Comparison of ENCODE assay signal across 11 cellular contexts in genomic region chr17:20174588-20175265, GRCh38.
DNase-seq lines count a peak whose midpoint lies in the region; ATAC-seq, FAIRE-seq and TF ChIP-seq lines count a peak whose summit lies in the region.
"Had no signal": no experiment of that assay in that cellular context is flagged by ENCODE, and none has a peak within 500 bp of the region (broad histone marks: within the 10 kb centered on the region; RNA-seq: fewer than 3 reads in every experiment).

No MANE protein-coding gene starts in this region.

- no peak overlapping the region for H3K4me2 ChIP-seq in SK-N-SH
- peak overlapping the region; percentile 73 for H3K4me2 ChIP-seq in smooth muscle cell

- H3K4me1 ChIP-seq in SK-N-SH (ENCODE audit: control insufficient read depth in 1 of 2, insufficient read depth in 2 of 2, low read depth in 1 of 2, low read length in 1 of 2), result peaks cover 0 to 26% of the 10 kb centered on the region in 2 experiments; a peak in 2 of 4 replicates
- H3K4me1 ChIP-seq in smooth muscle cell (ENCODE audit: low read depth), result peaks cover 27% of the 10 kb centered on the region
- peaks cover 0 to 5% of the 10 kb centered on the region in 2 donors for H3K4me1 ChIP-seq in kidney (ENCODE audit: control insufficient read depth in 1 of 2, insufficient read depth in 1 of 2, low read depth in 1 of 2, low read length in 2 of 2)

- intact Hi-C loops in kidney (cut with DNase I), result no loop called here

- H3K9me2 ChIP-seq in SK-N-SH, result no peaks in the 10 kb centered on the region

- peaks cover 35% of the 10 kb centered on the region; the same call in 1 of the 2 replicates for H3K79me2 ChIP-seq in SK-N-SH (ENCODE audit: insufficient read depth)
- peaks cover 89% of the 10 kb centered on the region for H3K79me2 ChIP-seq in smooth muscle cell (ENCODE audit: low read depth)

- H3F3A ChIP-seq in SK-N-SH (replicated peaks; ENCODE audit: insufficient read depth), result no peaks in the 10 kb centered on the region
- no peaks in the 10 kb centered on the region for H3F3A ChIP-seq in smooth muscle cell (ENCODE audit: low read depth)

- H3K9me3 ChIP-seq in SK-N-SH (no peaks in the 10 kb centered on the region), smooth muscle cell (replicated peaks; ENCODE audit: low read depth) (no peaks in the 10 kb centered on the region), kidney (ENCODE audit: control insufficient read depth in 1 of 2, low read length in 2 of 2) (no peaks in the 10 kb centered on the region)

- POLR2A ChIA-PET in SK-N-SH (lab: Yijun Ruan, JAX), result no interaction called here

- no peak for TF ChIP-seq RAD21 in SK-N-SH (IDR thresholded peaks at IDR 0.05; ENCODE audit: low read length)

- no peak for TF ChIP-seq CTCF in SK-N-SH (IDR thresholded peaks at IDR 0.05)
- no peak for TF ChIP-seq CTCF in epithelial cell of esophagus (IDR thresholded peaks at IDR 0.05; ENCODE audit: insufficient read depth, low read depth, low read length, missing control alignments)
- no peak for TF ChIP-seq CTCF in smooth muscle cell (IDR thresholded peaks at IDR 0.05; ENCODE audit: borderline replicate concordance, insufficient read depth, poor library complexity, severe bottlenecking)
- no peak for TF ChIP-seq CTCF in kidney (IDR thresholded peaks at IDR 0.05; ENCODE audit: borderline replicate concordance, extremely low read depth, insufficient read depth)

- ATAC-seq in GM21825 (IDR thresholded peaks at IDR 0.05; ENCODE audit: unreplicated experiment), result no peak
- ATAC-seq: activated T-cell treated with anti-CD3 and anti-CD28 coated beads, Interleukin-2, amount 50 U/mL, for 72 hours had no signal

- no peaks in the 10 kb centered on the region for H3K27me3 ChIP-seq in SK-N-SH (ENCODE audit: insufficient read depth)
- H3K27me3 ChIP-seq in smooth muscle cell (ENCODE audit: low read depth), result no peaks in the 10 kb centered on the region

- no peaks in the 10 kb centered on the region for H3K36me3 ChIP-seq in SK-N-SH (replicated peaks in 1 of 2; ENCODE audit: control insufficient read depth in 1 of 2, insufficient read depth in 2 of 2, low read length in 1 of 2)
- H3K36me3 ChIP-seq in smooth muscle cell (ENCODE audit: low read depth), result no peaks in the 10 kb centered on the region
- H3K36me3 ChIP-seq in kidney (ENCODE audit: control insufficient read depth in 1 of 2, insufficient read depth in 2 of 2, low read length in 2 of 2), result no peaks in the 10 kb centered on the region

- H4K20me1 ChIP-seq in SK-N-SH (ENCODE audit: insufficient read depth), result no peaks in the 10 kb centered on the region
- peaks cover 64% of the 10 kb centered on the region for H4K20me1 ChIP-seq in smooth muscle cell (ENCODE audit: low read depth)

- peak overlapping the region; percentile 16; the same call in 1 of the 2 replicates for H3K9ac ChIP-seq in SK-N-SH
- H3K9ac ChIP-seq in smooth muscle cell (ENCODE audit: low read depth), result no peak overlapping the region
- H3K9ac ChIP-seq in kidney (ENCODE audit: low read length in 2 of 2), result no peak overlapping the region

- peak in 1 of 2 experiments; percentile 24; a peak in 1 of 4 replicates for TF ChIP-seq EP300 in SK-N-SH (IDR thresholded peaks at IDR 0.05; ENCODE audit: borderline replicate concordance in 1 of 2, low read depth in 1 of 2, low read length in 1 of 2)

- CTCF ChIA-PET in SK-N-SH (lab: Yijun Ruan, JAX), result no interaction called here

- H3K27ac ChIP-seq in SK-N-SH (ENCODE audit: low read depth in 2 of 2, low read length in 1 of 2), result peak overlapping the region; percentile 52 to 53; a peak in 3 of 4 replicates
- H3K27ac ChIP-seq in smooth muscle cell (ENCODE audit: low read depth), result peak overlapping the region; percentile 65
- H3K27ac ChIP-seq in kidney (ENCODE audit: low read depth in 2 of 2, low read length in 2 of 2), result no peak overlapping the region

- H2AFZ ChIP-seq in SK-N-SH (ENCODE audit: low read depth), result no peak overlapping the region
- no peak overlapping the region for H2AFZ ChIP-seq in smooth muscle cell (ENCODE audit: low read depth)

- DNase-seq in H4 (ENCODE audit: low spot score), result peak; percentile 47
- no peak for DNase-seq in SK-N-SH
- peak; percentile 35 for DNase-seq in epithelial cell of esophagus (ENCODE audit: low read depth)
- DNase-seq in smooth muscle cell (lab: John Stamatoyannopoulos, UW; ENCODE audit: unreplicated experiment), result no peak
- no peak for DNase-seq in kidney
- DNase-seq in NOMO-1 treated with dmso at 0.1 percent for 144 hours (lab: John Stamatoyannopoulos, UW; ENCODE audit: unreplicated experiment), result no peak
- DNase-seq in epidermal melanocyte (ENCODE audit: insufficient read length, low spot score), result no peak
- DNase-seq: activated T-cell treated with anti-CD3 and anti-CD28 coated beads, Interleukin-2, amount 50 U/mL, for 72 hours; aorta had no signal

- H3K4me3 ChIP-seq in SK-N-SH (ENCODE audit: low read depth in 2 of 2, low read length in 1 of 2) (no peak overlapping the region), epithelial cell of esophagus (ENCODE audit: low read length) (no peak overlapping the region), smooth muscle cell (no peak overlapping the region), kidney (ENCODE audit: low read length in 2 of 2) (no peak overlapping the region)

- FAIRE-seq in kidney (lab: Jason Lieb, UNC), result no peak
- FAIRE-seq: endometrium had no signal

- WGBS in SK-N-SH (ENCODE audit: low lambda C conversion rate), result 51% methylated on average over 8 of the region's 12 CpGs
- WGBS in smooth muscle cell (ENCODE audit: low lambda C conversion rate), result 68% methylated on average over 12 of the region's 12 CpGs

TF ChIP-seq in SK-N-SH, 30 proteins besides CTCF, POLR2A, EP300 and RAD21:
- TF ChIP-seq, protein P1, sequence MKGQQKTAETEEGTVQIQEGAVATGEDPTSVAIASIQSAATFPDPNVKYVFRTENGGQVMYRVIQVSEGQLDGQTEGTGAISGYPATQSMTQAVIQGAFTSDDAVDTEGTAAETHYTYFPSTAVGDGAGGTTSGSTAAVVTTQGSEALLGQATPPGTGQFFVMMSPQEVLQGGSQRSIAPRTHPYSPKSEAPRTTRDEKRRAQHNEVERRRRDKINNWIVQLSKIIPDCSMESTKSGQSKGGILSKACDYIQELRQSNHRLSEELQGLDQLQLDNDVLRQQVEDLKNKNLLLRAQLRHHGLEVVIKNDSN (IDR thresholded peaks at IDR 0.05; ENCODE audit: borderline replicate concordance, low read depth), result no peak
- TF ChIP-seq SIN3A (IDR thresholded peaks at IDR 0.05; ENCODE audit: borderline replicate concordance, low read depth, low read length), result no peak
- TF ChIP-seq IRF3 (IDR thresholded peaks at IDR 0.05; ENCODE audit: low read depth, low read length), result no peak
- 0 out of 2 replicates have a peak, but pooled peaks have one; percentile 40 for TF ChIP-seq JUND (IDR thresholded peaks at IDR 0.05)
- peak; percentile 45 for TF ChIP-seq TCF12 (IDR thresholded peaks at IDR 0.05)
- TF ChIP-seq GABPA (IDR thresholded peaks at IDR 0.05; ENCODE audit: low read depth), result no peak
- no peak for TF ChIP-seq MXI1 (IDR thresholded peaks at IDR 0.05; ENCODE audit: low read depth, low read length)
- TF ChIP-seq FOSL2 (IDR thresholded peaks at IDR 0.05; ENCODE audit: borderline replicate concordance, low read depth), result peak; percentile 70

Comparison
In these comparisons a context has a peak if more than half of its experiments do, and no peak if none do; other contexts are left out.
1. DNase-seq: peak in H4 (single experiment) and epithelial cell of esophagus (single experiment); none in SK-N-SH (single experiment), smooth muscle cell (single experiment), kidney (single experiment), NOMO-1 treated with dmso at 0.1 percent for 144 hours (single experiment) and epidermal melanocyte (single experiment).
2. H3K27ac ChIP-seq: peak in SK-N-SH (2 of 2) and smooth muscle cell (single experiment); none in kidney (0 of 2).